Comparison of ENCODE assay signal across 15 cellular contexts in the genomic region with DNA sequence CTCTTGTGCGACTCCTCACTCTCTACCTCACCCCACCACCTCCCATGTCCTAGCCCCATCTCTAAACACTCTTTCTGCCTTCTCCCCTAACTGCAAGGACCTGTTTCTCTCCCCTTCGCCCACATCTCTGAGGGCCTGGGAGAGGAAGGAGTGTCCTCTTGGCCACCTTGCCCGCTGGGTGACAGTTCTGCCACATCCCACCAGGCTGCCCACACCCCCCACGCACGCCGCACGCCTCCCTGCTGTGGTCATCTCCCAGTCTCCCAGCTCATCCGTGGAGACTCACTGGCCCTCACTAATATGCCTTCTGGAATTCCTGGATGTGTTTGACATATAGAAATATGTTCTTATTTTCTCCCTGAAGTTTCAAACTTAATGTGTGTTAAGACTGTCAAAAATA. TPM values are rescaled to one million over a fixed set of nuclear protein-coding genes. Genes with fewer than 3 reads are reported as not detected.
"Had no signal": no experiment of that assay in that cellular context is flagged by ENCODE, and none has a peak within 500 bp of the region (broad histone marks: within the 10 kb centered on the region; RNA-seq: fewer than 3 reads in every experiment).

No MANE protein-coding gene starts in this region.

- H3K36me3 ChIP-seq: esophagus squamous epithelium, neural progenitor cell, ovary, sigmoid colon, thyroid gland, vagina had no signal

- H3K4me3 ChIP-seq: coronary artery, esophagus squamous epithelium, neural progenitor cell, ovary, sigmoid colon, thyroid gland, vagina had no signal

- H3K4me2 ChIP-seq: neural progenitor cell had no signal

- H3K9ac ChIP-seq: neural progenitor cell had no signal

- H3K27me3 ChIP-seq: esophagus squamous epithelium, neural progenitor cell, ovary, sigmoid colon, thyroid gland, vagina had no signal

- DNase-seq: activated B cell treated with CpG ODN at 0.5 μM for 24 hours; activated CD4-positive, alpha-beta T cell treated with anti-CD3 and anti-CD28 coated beads, Interleukin-2, amount 10 ng/mL, durations not matched to agents 24 days and 14 days; activated CD8-positive, alpha-beta memory T cell treated with anti-CD3 and anti-CD28 coated beads, Interleukin-2, amount 50 U/mL, for 48 hours; activated gamma-delta T cell; activated T-cell treated with anti-CD3 and anti-CD28 coated beads, Interleukin-2, amount 50 U/mL, for 72 hours; esophagus squamous epithelium; ovary; sigmoid colon; stimulated activated CD4-positive, alpha-beta T cell treated with anti-CD3 and anti-CD28 coated beads, Interleukin-2, amount 100 ng/mL, for 24 hours; thyroid gland had no signal

- H2AFZ ChIP-seq: neural progenitor cell had no signal

- H3K9me3 ChIP-seq: esophagus squamous epithelium, ovary, sigmoid colon, thyroid gland, vagina had no signal

- ATAC-seq: activated naive CD4-positive, alpha-beta T cell treated with anti-CD3 and anti-CD28 coated beads, Interleukin-2, amount 50 U/mL, for 72 hours; activated T-cell treated with anti-CD3 and anti-CD28 coated beads, Interleukin-2, amount 50 U/mL, for 72 hours; stimulated activated effector memory CD8-positive, alpha-beta T cell treated with anti-CD3 and anti-CD28 coated beads, Interleukin-12 subunit alpha, Interleukin-12 subunit beta, amount 100 ng/mL, for 72 hours had no signal

- H3K27ac ChIP-seq: coronary artery, esophagus squamous epithelium, neural progenitor cell, ovary, sigmoid colon, thyroid gland, vagina had no signal

RNA-seq across cellular contexts. Expression of gene GRB10, which starts 48.5 kb away (rescaled TPM):
- total RNA-seq: activated B cell treated with CpG ODN at 0.5 μM for 24 hours had no signal
